8 cellular contexts compared by ENCODE assay signal in the genomic region with DNA sequence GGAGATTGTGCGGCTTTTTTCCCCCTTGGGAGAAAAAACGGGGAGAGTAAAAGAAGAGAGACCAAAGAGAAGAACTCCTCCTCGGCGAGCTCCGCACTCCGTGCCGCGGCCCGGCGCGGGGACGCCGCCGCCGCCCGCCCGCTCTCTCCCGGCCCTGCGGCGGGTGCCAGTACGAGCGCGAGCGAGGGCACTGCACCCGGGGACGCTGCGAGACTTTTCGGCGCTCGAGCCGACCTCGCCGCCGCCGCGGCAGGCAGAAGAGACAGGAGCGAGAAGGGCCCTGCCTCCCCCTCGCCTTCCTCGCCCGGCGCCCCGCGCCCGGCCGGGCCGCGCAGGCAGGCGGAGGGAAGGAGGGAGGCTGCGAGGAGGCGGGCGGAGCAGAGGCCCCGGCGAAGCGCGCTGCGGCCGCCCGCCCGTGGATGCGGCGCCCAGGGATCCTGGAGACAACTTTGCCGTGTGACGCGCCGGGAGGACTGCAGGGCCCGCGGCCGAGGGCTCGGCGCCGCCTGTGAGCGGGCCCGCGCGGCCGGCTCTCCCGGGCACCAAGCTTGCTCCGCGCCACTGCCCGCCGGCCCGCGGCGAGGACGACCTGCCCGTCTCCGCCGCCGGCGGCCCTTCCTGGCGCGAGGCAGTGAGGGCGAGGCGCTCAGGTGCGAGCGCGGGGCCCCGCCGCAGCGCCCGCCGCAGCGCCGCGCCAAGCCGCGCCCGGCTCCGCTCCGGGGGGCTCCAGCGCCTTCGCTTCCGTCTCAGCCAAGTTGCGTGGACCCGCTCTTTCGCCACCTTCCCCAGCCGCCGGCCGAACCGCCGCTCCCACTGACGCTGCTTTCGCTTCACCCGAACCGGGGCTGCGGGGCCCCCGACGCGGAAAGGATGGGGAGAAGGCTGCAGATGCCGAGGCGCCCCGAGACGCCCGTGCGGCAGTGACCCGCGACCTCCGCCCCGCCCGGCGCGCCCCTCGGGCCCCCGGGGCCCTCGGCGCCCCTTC. TPM values are rescaled to one million over a fixed set of nuclear protein-coding genes. Genes with fewer than 3 reads are reported as not detected.
DNase-seq lines count a peak whose midpoint lies in the region; TF ChIP-seq lines count a peak whose summit lies in the region.

No MANE protein-coding gene starts in this region.

- no peak for TF ChIP-seq CTCF in C4-2B (conservative IDR thresholded peaks at IDR 0.05)

- peak overlapping the region; percentile 31; the same call in 1 of the 2 replicates for H3K4me3 ChIP-seq in iPS DF 6.9 (ENCODE audit: low read length)

- peaks cover 11% of the 10 kb centered on the region for H3K4me1 ChIP-seq in iPS DF 6.9 (ENCODE audit: control insufficient read depth, insufficient read depth, low read length)

- no peaks in the 10 kb centered on the region for H3K9me3 ChIP-seq in iPS DF 6.9 (ENCODE audit: control insufficient read depth, insufficient read depth, low read length)

- no peaks in the 10 kb centered on the region for H3K36me3 ChIP-seq in iPS DF 6.9 (ENCODE audit: control insufficient read depth, insufficient read depth, low read length)

- H3K27ac ChIP-seq in C4-2B (peak overlapping the region; percentile 78), iPS DF 6.9 (ENCODE audit: low read length) (no peak overlapping the region)

- no CpG with 5 or more reads among the region's 146 CpGs for WGBS in iPS DF 6.9 (ENCODE audit: insufficient coverage, insufficient read length)

- H3K27me3 ChIP-seq in iPS DF 6.9 (ENCODE audit: control insufficient read depth, insufficient read depth, low read length): peaks cover 61% of the 10 kb centered on the region

- peak; percentile 7 for DNase-seq in HT-29 (ENCODE audit: low spot score)
- DNase-seq in activated naive CD4-positive, alpha-beta T cell treated with anti-CD3 and anti-CD28 coated beads, Interleukin-2, amount 50 U/mL, for 16 hours: peak; percentile 26
- DNase-seq in iPS DF 6.9 (ENCODE audit: low read depth, low spot score): no peak
- peak; percentile 47 for DNase-seq in stimulated activated CD8-positive, alpha-beta memory T cell treated with anti-CD3 and anti-CD28 coated beads, Interleukin-4, amount 100 ng/mL, for 48 hours
- DNase-seq in UCSD-AML1 (lab: John Stamatoyannopoulos, UW; ENCODE audit: unreplicated experiment): no peak
- no peak for DNase-seq in GM19238 (ENCODE audit: insufficient read length, low spot score)
- DNase-seq in stimulated activated naive CD4-positive, alpha-beta T cell treated with Interleukin-2 at 50 U/mL for 16 hours (lab: John Stamatoyannopoulos, UW): no peak

RNA-seq across cellular contexts. Expression of a gene that starts 0.7 kb away (rescaled TPM):
- total RNA-seq in HT-29 (2014; rRNA removed; shearing (Covaris generic)): not detected in 2 replicates

Comparison
In these comparisons a context has a peak if more than half of its experiments do, and no peak if none do; other contexts are left out.
1. DNase-seq: peak in HT-29 (single experiment), activated naive CD4-positive, alpha-beta T cell treated with anti-CD3 and anti-CD28 coated beads, Interleukin-2, amount 50 U/mL, for 16 hours (single experiment) and stimulated activated CD8-positive, alpha-beta memory T cell treated with anti-CD3 and anti-CD28 coated beads, Interleukin-4, amount 100 ng/mL, for 48 hours (single experiment); none in iPS DF 6.9 (single experiment), UCSD-AML1 (single experiment), GM19238 (single experiment) and stimulated activated naive CD4-positive, alpha-beta T cell treated with Interleukin-2 at 50 U/mL for 16 hours (single experiment).